Comparison of ENCODE assay signal across 8 cellular contexts in genomic region chrX:40172169-40172979, GRCh38.
DNase-seq lines count a peak whose midpoint lies in the region; ATAC-seq, FAIRE-seq and TF ChIP-seq lines count a peak whose summit lies in the region.

No MANE protein-coding gene starts in this region.

- H3K9ac ChIP-seq in liver (ENCODE audit: low read depth in 1 of 2, low read length in 2 of 2), result peak overlapping the region in 1 of 2 donors; percentile 33

- TF ChIP-seq RAD21 in liver (IDR thresholded peaks at IDR 0.05), result no peak

- no peak for TF ChIP-seq CTCF in GM12875 (IDR thresholded peaks at IDR 0.05; ENCODE audit: borderline replicate concordance, insufficient read depth, low read depth, low read length)
- TF ChIP-seq CTCF in Panc1 (IDR thresholded peaks at IDR 0.05), result no peak
- no peak for TF ChIP-seq CTCF in liver (IDR thresholded peaks at IDR 0.05; ENCODE audit: low read depth, low read length, missing input control)

- no peak for FAIRE-seq in frontal cortex (lab: Jason Lieb, UNC)

- in situ Hi-C loops in Panc1 (cut with HindIII; ENCODE audit: low pct_unique_long_range_greater_than_20kb, low sequenced_read_pairs), result no loop called here

- peaks cover 14% of the 10 kb centered on the region for H3K4me1 ChIP-seq in Panc1 (ENCODE audit: control insufficient read depth, insufficient read depth, low read length)
- peaks cover 14 to 52% (median 20%) of the 10 kb centered on the region in 4 donors for H3K4me1 ChIP-seq in liver (ENCODE audit: control insufficient read depth in 4 of 4, insufficient read depth in 4 of 4, low read length in 3 of 4)

- H3K27me3 ChIP-seq in Panc1 (ENCODE audit: control insufficient read depth, insufficient read depth, low read length), result no peaks in the 10 kb centered on the region
- H3K27me3 ChIP-seq in liver (ENCODE audit: control insufficient read depth in 4 of 4, insufficient read depth in 4 of 4, low read length in 3 of 4), result no peaks in the 10 kb centered on the region

- WGBS in liver, result 3% methylated on average over 75 of the region's 75 CpGs

- H3K36me3 ChIP-seq in Panc1 (ENCODE audit: control insufficient read depth, insufficient read depth, low read length) (no peaks in the 10 kb centered on the region), liver (ENCODE audit: control insufficient read depth in 4 of 4, insufficient read depth in 3 of 4, low read depth in 1 of 4, low read length in 3 of 4) (no peaks in the 10 kb centered on the region)

- H3K27ac ChIP-seq in Panc1 (ENCODE audit: low read length) (peak overlapping the region; percentile 89), liver (ENCODE audit: low read depth in 1 of 2, low read length in 2 of 2) (peak overlapping the region; percentile 94 to 97), substantia nigra (ENCODE audit: low read depth, low read length, poor library complexity, severe bottlenecking) (peak overlapping the region; percentile 9)

- ATAC-seq in Panc1, result 0 out of 2 replicates have a peak, but pooled peaks have one; percentile 3

- no peaks in the 10 kb centered on the region for H3K9me3 ChIP-seq in Panc1 (ENCODE audit: control insufficient read depth, insufficient read depth, low read depth, low read length)
- no peaks in the 10 kb centered on the region for H3K9me3 ChIP-seq in liver (ENCODE audit: control insufficient read depth in 4 of 4, low read length in 3 of 4)

- POLR2A ChIA-PET in Panc1 (lab: Charles Lee), result interaction anchor here (0.7 kb wide), 1 partner anchor 79 kb away, joined by 3 read pairs; no protein-coding TSS in a partner anchor

- DNase-seq in Panc1 (ENCODE audit: low read depth, low spot score), result no peak
- DNase-seq in cerebellum (ENCODE audit: low spot score), result peak; percentile 35
- DNase-seq in substantia nigra (lab: John Stamatoyannopoulos, UW), result peak in 15 of 49 donors; percentile 5 to 57 (median 16)
- DNase-seq in NCI-H2227 (lab: John Stamatoyannopoulos, UW; ENCODE audit: unreplicated experiment), result no peak
- DNase-seq in frontal cortex (ENCODE audit: low spot score in 2 of 2), result no peak
- DNase-seq in NCI-H748 (lab: John Stamatoyannopoulos, UW; ENCODE audit: unreplicated experiment), result no peak

- no TSS peak for BruUV-seq in Panc1 (replicated peaks; lab: Mats Ljungman, UMichigan)

- H3K4me3 ChIP-seq in GM12875 (ENCODE audit: low read depth, low read length) (peak overlapping the region; percentile 58), Panc1 (ENCODE audit: low read depth in 2 of 2, low read length in 2 of 2) (peak overlapping the region; percentile 23 to 41; a peak in 3 of 4 replicates), liver (ENCODE audit: low read depth in 1 of 3, low read length in 3 of 3) (peak overlapping the region; percentile 0 to 56 (median 50))

- intact Hi-C loops in Panc1 (cut with micrococcal nuclease; ENCODE audit: unreplicated experiment), result loop anchor here (5.0 to 10.0 kb wide), 2 partner anchors 80 to 92 kb away; no protein-coding TSS in a partner anchor

- CTCF ChIA-PET in Panc1 (lab: Charles Lee), result no interaction called here

TF ChIP-seq in liver, 16 proteins besides CTCF, POLR2A, EP300 and RAD21:
- TF ChIP-seq EGR1 (IDR thresholded peaks at IDR 0.05; ENCODE audit: low read depth in 2 of 2) (peak in 1 of 2 donors; percentile 17), RXRA (IDR thresholded peaks at IDR 0.05) (no peak), YY1 (IDR thresholded peaks at IDR 0.05) (peak; percentile 57), HNF4G (IDR thresholded peaks at IDR 0.05) (no peak), FOXA2 (IDR thresholded peaks at IDR 0.05) (no peak), TAF1 (conservative IDR thresholded peaks at IDR 0.05) (no peak), ZBTB33 (IDR thresholded peaks at IDR 0.05) (no peak)
- TF ChIP-seq, protein P1, sequence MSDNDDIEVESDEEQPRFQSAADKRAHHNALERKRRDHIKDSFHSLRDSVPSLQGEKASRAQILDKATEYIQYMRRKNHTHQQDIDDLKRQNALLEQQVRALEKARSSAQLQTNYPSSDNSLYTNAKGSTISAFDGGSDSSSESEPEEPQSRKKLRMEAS (IDR thresholded peaks at IDR 0.05), result no peak

Comparison
In these comparisons a context has a peak if more than half of its experiments do, and no peak if none do; other contexts are left out.
1. H3K27ac ChIP-seq: peak in every context shown above with its lines; median percentile 96 in liver; 89 in Panc1; 9 in substantia nigra.